Comparison of ENCODE assay signal across 19 cellular contexts in genomic region chr2:10984418-10985130, GRCh38.
"Had no signal": no experiment of that assay in that cellular context is flagged by ENCODE, and none has a peak within 500 bp of the region (broad histone marks: within the 10 kb centered on the region; RNA-seq: fewer than 3 reads in every experiment).

No MANE protein-coding gene starts in this region.

- H3K27me3 ChIP-seq: ascending aorta had no signal

- ATAC-seq: activated naive CD8-positive, alpha-beta T cell treated with anti-CD3 and anti-CD28 coated beads, Interleukin-2, amount 50 U/mL, for 24 hours; activated T-cell treated with anti-CD3 and anti-CD28 coated beads, Interleukin-2, amount 50 U/mL, for 4 hours; esophagus mucosa; natural killer cell treated with Interleukin-12 subunit alpha and Interleukin-12 subunit beta and Interleukin-15 and Interleukin-18, amount 100 ng/mL, for 72 hours; T-cell had no signal

- H3K9me3 ChIP-seq: ascending aorta, tibial artery had no signal

- H3K4me1 ChIP-seq: ascending aorta, tibial artery had no signal

- DNase-seq: activated CD4-positive, alpha-beta T cell treated with anti-CD3 and anti-CD28 coated beads, Interleukin-2, amount 50 U/mL, for 1 hour; activated CD8-positive, alpha-beta memory T cell treated with anti-CD3 and anti-CD28 coated beads, Interleukin-2, amount 50 U/mL, for 4 hours; activated effector memory CD4-positive, alpha-beta T cell treated with Interleukin-2 at 50 U/mL for 16 hours; activated naive CD4-positive, alpha-beta T cell treated with anti-CD3 and anti-CD28 coated beads, Interleukin-2, amount 10 ng/mL, durations not matched to agents 7 days and 5 days; activated naive CD8-positive, alpha-beta T cell treated with anti-CD3 and anti-CD28 coated beads, Interleukin-2, amount 50 U/mL, for 24 hours; activated T-cell treated with anti-CD3 and anti-CD28 coated beads, Interleukin-2, amount 50 U/mL, for 4 hours; effector CD8-positive, alpha-beta T cell; kidney glomerular epithelial cell; occipital lobe; retina; stimulated activated CD4-positive, alpha-beta T cell treated with anti-CD3 and anti-CD28 coated beads, Interleukin-2, amount 100 ng/mL, for 24 hours; stimulated activated naive CD4-positive, alpha-beta T cell treated with Interleukin-2 at 50 U/mL for 16 hours; T-cell; T-helper 9 cell had no signal

- H3K36me3 ChIP-seq: ascending aorta, tibial artery had no signal

- H3K4me3 ChIP-seq: ascending aorta, SK-N-MC, tibial artery had no signal

- H3K27ac ChIP-seq: ascending aorta, SK-N-MC, tibial artery had no signal
